ENCODE assay signal across 2 cellular contexts in genomic region chr1:212261361-212261929, GRCh38.
A peak's percentile ranks its signal among the peaks of the same experiment; 100 is the strongest.
TF ChIP-seq lines count a peak whose summit lies in the region.

No MANE protein-coding gene starts in this region.

TF ChIP-seq in K562, 482 proteins besides CTCF, POLR2A, EP300 and RAD21 (continued from another document and continues in another):
- TF ChIP-seq TFE3 (CRISPR knock-in tag; IDR thresholded peaks at IDR 0.05) = peak; percentile 46
- no peak for TF ChIP-seq NR2C2 (CRISPR knock-in tag; IDR thresholded peaks at IDR 0.05)
- TF ChIP-seq NR2C2 (tag; IDR thresholded peaks at IDR 0.05) = no peak
- TF ChIP-seq MTA1 (IDR thresholded peaks at IDR 0.05; ENCODE audit: borderline replicate concordance) = peak; percentile 61; the same call in 1 of the 2 replicates
- no peak for TF ChIP-seq FIP1L1 (IDR thresholded peaks at IDR 0.05; ENCODE audit: low read depth, low read length, poor library complexity, severe bottlenecking)
- TF ChIP-seq NFRKB (IDR thresholded peaks at IDR 0.05; ENCODE audit: low read depth) = no peak
- TF ChIP-seq NELFE (IDR thresholded peaks at IDR 0.05; ENCODE audit: insufficient read depth, insufficient read length) = no peak
- TF ChIP-seq ZNF146 (CRISPR knock-in tag; IDR thresholded peaks at IDR 0.05; ENCODE audit: unreplicated experiment) = no peak
- no peak for TF ChIP-seq ZNF121 (CRISPR knock-in tag; conservative IDR thresholded peaks at IDR 0.05)
- TF ChIP-seq NCOA2 (IDR thresholded peaks at IDR 0.05; ENCODE audit: partially characterized antibody in 2 of 2) = no peak
- TF ChIP-seq ZNF316 (IDR thresholded peaks at IDR 0.05) = no peak
- TF ChIP-seq ZNF311 (CRISPR knock-in tag; IDR thresholded peaks at IDR 0.05) = no peak
- TF ChIP-seq ZFPM2 (CRISPR knock-in tag; IDR thresholded peaks at IDR 0.05) = no peak
- TF ChIP-seq ZBTB11 (CRISPR knock-in tag; IDR thresholded peaks at IDR 0.05) = no peak
- no peak for TF ChIP-seq CTCFL (IDR thresholded peaks at IDR 0.05; ENCODE audit: borderline replicate concordance, insufficient read depth, low read depth, low read length, poor library complexity, severe bottlenecking)
- no peak for TF ChIP-seq KDM4B (IDR thresholded peaks at IDR 0.05; ENCODE audit: borderline replicate concordance in 2 of 2, low read depth in 1 of 2)
- no peak for TF ChIP-seq TCF15 (CRISPR knock-in tag; IDR thresholded peaks at IDR 0.05)
- TF ChIP-seq SNIP1 (IDR thresholded peaks at IDR 0.05; ENCODE audit: low read depth) = no peak
- TF ChIP-seq TCF7L2 (IDR thresholded peaks at IDR 0.05; ENCODE audit: low read depth, low read length) = no peak; the same call in 1 of the 2 replicates
- TF ChIP-seq CREB3L1 (IDR thresholded peaks at IDR 0.05; ENCODE audit: borderline replicate concordance, low read depth) = no peak

TF ChIP-seq in liver, 16 proteins besides CTCF, POLR2A, EP300 and RAD21 (continued from another document):
- peak; percentile 75 for TF ChIP-seq REST (IDR thresholded peaks at IDR 0.05)
- TF ChIP-seq ATF3 (IDR thresholded peaks at IDR 0.05) = peak; percentile 15
- peak; percentile 78 for TF ChIP-seq ZBTB33 (IDR thresholded peaks at IDR 0.05)
- TF ChIP-seq RXRA (IDR thresholded peaks at IDR 0.05) = peak; percentile 83 to 89
- peak; percentile 14 to 50 for TF ChIP-seq EGR1 (IDR thresholded peaks at IDR 0.05; ENCODE audit: low read depth in 2 of 2)
